22 cellular contexts compared by ENCODE assay signal in genomic region chr1:112264010-112264409, GRCh38.
DNase-seq lines count a peak whose midpoint lies in the region; ATAC-seq, FAIRE-seq and TF ChIP-seq lines count a peak whose summit lies in the region.
"Had no signal": no experiment of that assay in that cellular context is flagged by ENCODE, and none has a peak within 500 bp of the region (broad histone marks: within the 10 kb centered on the region; RNA-seq: fewer than 3 reads in every experiment).

No MANE protein-coding gene starts in this region.

- no peak for TF ChIP-seq POLR2A in K562 (conservative IDR thresholded peaks at IDR 0.05)
- no peak for TF ChIP-seq POLR2A in heart left ventricle (IDR thresholded peaks at IDR 0.05)
- no peak for TF ChIP-seq POLR2A in spleen (IDR thresholded peaks at IDR 0.05)

- no peaks in the 10 kb centered on the region for H4K20me1 ChIP-seq in K562 (replicated peaks; ENCODE audit: control insufficient read depth, insufficient read depth, low read length)

- H3K36me3 ChIP-seq in K562 (ENCODE audit: control insufficient read depth, insufficient read depth, low read length) (no peaks in the 10 kb centered on the region), heart left ventricle (no peaks in the 10 kb centered on the region), mesodermal cell (ENCODE audit: control insufficient read depth, insufficient read depth, low read length) (no peaks in the 10 kb centered on the region), spleen (no peaks in the 10 kb centered on the region)
- no peaks in the 10 kb centered on the region for H3K36me3 ChIP-seq in CD8-positive, alpha-beta T cell (ENCODE audit: insufficient read depth, low read length)
- H3K36me3 ChIP-seq: neutrophil, tibial nerve had no signal

- POLR2A ChIA-PET in K562 (lab: Yijun Ruan, JAX): interaction anchor here (1.0 kb wide), 1 partner anchor 11 kb away, joined by 4 read pairs; no protein-coding TSS in a partner anchor
- POLR2A ChIA-PET in CD8-positive, alpha-beta T cell (lab: Charles Lee): no interaction called here

- H3K27me3 ChIP-seq in K562 (ENCODE audit: control insufficient read depth in 2 of 2, insufficient read depth in 2 of 2, low read length in 2 of 2): no peaks in the 10 kb centered on the region
- H3K27me3 ChIP-seq in heart left ventricle: no peaks in the 10 kb centered on the region
- H3K27me3 ChIP-seq in spleen (replicated peaks in 1 of 7): peaks cover 0 to 3% (median 0%) of the 10 kb centered on the region in 7 donors
- H3K27me3 ChIP-seq in CD8-positive, alpha-beta T cell (ENCODE audit: insufficient read depth, low read length): no peaks in the 10 kb centered on the region
- H3K27me3 ChIP-seq: neutrophil, tibial nerve had no signal

- no peak for TF ChIP-seq RAD21 in K562 (CRISPR knock-in tag; conservative IDR thresholded peaks at IDR 0.05 in 1 of 2, IDR thresholded peaks at IDR 0.05 in 1 of 2)

- no peak overlapping the region for H3K4me3 Mint-ChIP-seq in CD8-positive, alpha-beta T cell
- H3K4me3 Mint-ChIP-seq: activated naive CD4-positive, alpha-beta T cell treated with anti-CD3 and anti-CD28 coated beads, Interleukin-2, amount 50 U/mL, for 24 hours; CD14-positive monocyte; IgD-negative memory B cell; WTC11 had no signal

- H3K79me2 ChIP-seq in K562 (ENCODE audit: control insufficient read depth, insufficient read depth, low read length): no peaks in the 10 kb centered on the region

- ATAC-seq in K562: no peak
- peak; percentile 26 to 57 (median 44) for ATAC-seq in heart left ventricle
- ATAC-seq in CD8-positive, alpha-beta T cell: no peak
- ATAC-seq: GM12878, WTC11 had no signal

- under 1% methylated on average over 7 of the region's 7 CpGs for WGBS in K562 (ENCODE audit: insufficient coverage, low coverage, missing lambda C conversion rate)
- 69 to 82% (median 71%) methylated on average over 7 of the region's 7 CpGs for WGBS in heart left ventricle, 4 donors
- WGBS in mesodermal cell (ENCODE audit: insufficient coverage in 2 of 2), 2 experiments: 94 to 95% methylated on average over 6 to 7 of the region's 7 CpGs
- WGBS in spleen, 5 donors: 77 to 85% (median 80%) methylated on average over 7 of the region's 7 CpGs

- H3K4me1 ChIP-seq in K562 (replicated peaks in 1 of 2; ENCODE audit: control insufficient read depth in 2 of 2, insufficient read depth in 2 of 2, low read length in 2 of 2) (peaks cover 0 to 9% of the 10 kb centered on the region in 2 experiments; a peak in 2 of 5 replicates), heart left ventricle (peaks cover 0 to 56% (median 31%) of the 10 kb centered on the region in 12 donors), mesodermal cell (ENCODE audit: control insufficient read depth, insufficient read depth, low read length, poor library complexity, severe bottlenecking) (peaks cover 3% of the 10 kb centered on the region), spleen (peaks cover 9 to 40% (median 19%) of the 10 kb centered on the region in 6 donors)
- H3K4me1 ChIP-seq in CD8-positive, alpha-beta T cell (ENCODE audit: insufficient read depth, low read length): no peaks in the 10 kb centered on the region

- in situ Hi-C loops in K562 (cut with MboI): no loop called here

- H3K9me1 ChIP-seq in K562 (ENCODE audit: control insufficient read depth, insufficient read depth, low read length): no peaks in the 10 kb centered on the region

- intact Hi-C loops in K562 (cut with micrococcal nuclease) (no loop called here), heart left ventricle (cut with DNase I) (loop anchor here in 1 of 10 donors (10.0 kb wide), 1 partner anchor 119 kb away; no protein-coding TSS in a partner anchor), spleen (cut with DNase I; ENCODE audit: low total_unique reads) (no loop called here)
- intact Hi-C loops in CD8-positive, alpha-beta T cell (cut with DNase I, micrococcal nuclease): no loop called here

- TF ChIP-seq CTCF in K562 (IDR thresholded peaks at IDR 0.05 in 2 of 3, conservative IDR thresholded peaks at IDR 0.05 in 1 of 3; ENCODE audit: insufficient read depth in 2 of 3, low read depth in 1 of 3, low read length in 3 of 3): no peak
- TF ChIP-seq CTCF in heart left ventricle (IDR thresholded peaks at IDR 0.05): no peak
- no peak for TF ChIP-seq CTCF in spleen (IDR thresholded peaks at IDR 0.05 in 8 of 11, conservative IDR thresholded peaks at IDR 0.05 in 3 of 11)
- TF ChIP-seq CTCF in CD8-positive, alpha-beta T cell (IDR thresholded peaks at IDR 0.05): no peak

- DNase-seq in K562 (ENCODE audit: extremely low read depth in 1 of 4, low spot score in 3 of 4) (no peak), heart left ventricle (peak in 3 of 5 donors; percentile 40 to 58 (median 43)), spleen (no peak), RPMI8226 (no peak), NCI-H187 treated with DMSO at 0.1 percent for 48 hours (lab: John Stamatoyannopoulos, UW) (no peak)
- DNase-seq in CD8-positive, alpha-beta T cell: no peak
- no peak for DNase-seq in effector CD8-positive, alpha-beta T cell (lab: John Stamatoyannopoulos, UW)
- DNase-seq: activated CD4-positive, alpha-beta T cell treated with anti-CD3 and anti-CD28 coated beads, Interleukin-2, amount 50 U/mL, for 1 hour; cerebellar nuclear complex; NCI-H1105 treated with DMSO at 0.1 percent for 48 hours; NCI-H2029 treated with DMSO at 0.1 percent for 48 hours; NCI-H748 treated with DMSO at 0.1 percent for 48 hours; stimulated activated CD4-positive, alpha-beta T cell treated with anti-CD3 and anti-CD28 coated beads, Interleukin-15, amount 100 ng/mL, for 24 hours had no signal

- CTCF ChIA-PET in K562 (lab: Yijun Ruan, JAX; ENCODE audit: low intra/inter-chr PET ratio): no interaction called here
- CTCF ChIA-PET in CD8-positive, alpha-beta T cell (lab: Charles Lee): interaction anchor here (0.6 kb wide), 1 partner anchor 58 kb away, joined by 3 read pairs; no protein-coding TSS in a partner anchor

- no peak for TF ChIP-seq EP300 in K562 (IDR thresholded peaks at IDR 0.05; ENCODE audit: low read length)

- FAIRE-seq in K562 (lab: Jason Lieb, UNC): peak; percentile 60
- FAIRE-seq: GM12878 had no signal

- H3K36me3 Mint-ChIP-seq in CD8-positive, alpha-beta T cell: no peaks in the 10 kb centered on the region
- H3K36me3 Mint-ChIP-seq: activated naive CD4-positive, alpha-beta T cell treated with anti-CD3 and anti-CD28 coated beads, Interleukin-2, amount 50 U/mL, for 24 hours; CD14-positive monocyte; IgD-negative memory B cell; WTC11 had no signal

- H3K27ac ChIP-seq in K562 (ENCODE audit: extremely low read depth, low read depth, low read length): no peak overlapping the region
- H3K27ac ChIP-seq in heart left ventricle: peak overlapping the region in 10 of 12 donors; percentile 5 to 80 (median 44)
- peak overlapping the region; percentile 60 for H3K27ac ChIP-seq in mesodermal cell (ENCODE audit: low read depth, low read length, severe bottlenecking)
- H3K27ac ChIP-seq in spleen: peak overlapping the region in 6 of 8 donors; percentile 14 to 60 (median 58)
- no peak overlapping the region for H3K27ac ChIP-seq in CD8-positive, alpha-beta T cell (ENCODE audit: low read depth, low read length)
- H3K27ac ChIP-seq: neutrophil had no signal

- H2AFZ ChIP-seq in K562 (ENCODE audit: low read depth, low read length): no peak overlapping the region

- no peak overlapping the region for H3K9ac ChIP-seq in K562 (ENCODE audit: insufficient read depth in 1 of 2, low read depth in 2 of 2, low read length in 2 of 2)

- no peaks in the 10 kb centered on the region for H3K9me3 Mint-ChIP-seq in CD8-positive, alpha-beta T cell
- H3K9me3 Mint-ChIP-seq: activated naive CD4-positive, alpha-beta T cell treated with anti-CD3 and anti-CD28 coated beads, Interleukin-2, amount 50 U/mL, for 24 hours; IgD-negative memory B cell; WTC11 had no signal

- H3K4me2 ChIP-seq in K562 (ENCODE audit: insufficient read depth, low read length): no peak overlapping the region

- H3K4me1 Mint-ChIP-seq in CD8-positive, alpha-beta T cell (ENCODE audit: low read depth): no peaks in the 10 kb centered on the region
- H3K4me1 Mint-ChIP-seq: activated naive CD4-positive, alpha-beta T cell treated with anti-CD3 and anti-CD28 coated beads, Interleukin-2, amount 50 U/mL, for 24 hours; CD14-positive monocyte had no signal

- BruUV-seq in K562 (replicated peaks; lab: Mats Ljungman, UMichigan): no TSS peak

- H3K27me3 Mint-ChIP-seq in CD8-positive, alpha-beta T cell (ENCODE audit: low read depth): peaks cover 3% of the 10 kb centered on the region

- H3K4me3 ChIP-seq in K562 (no peak overlapping the region), heart left ventricle (no peak overlapping the region), mesodermal cell (ENCODE audit: extremely low read depth, insufficient read depth, low read length, poor library complexity, severe bottlenecking) (no peak overlapping the region), spleen (no peak overlapping the region)
- H3K4me3 ChIP-seq in CD8-positive, alpha-beta T cell (ENCODE audit: low read depth, low read length): no peak overlapping the region
- H3K4me3 ChIP-seq: GM12878, lung, tibial nerve had no signal

- H3K27ac Mint-ChIP-seq in CD8-positive, alpha-beta T cell: no peak overlapping the region
- H3K27ac Mint-ChIP-seq: activated naive CD4-positive, alpha-beta T cell treated with anti-CD3 and anti-CD28 coated beads, Interleukin-2, amount 50 U/mL, for 24 hours; CD14-positive monocyte; IgD-negative memory B cell; WTC11 had no signal

- no peaks in the 10 kb centered on the region for H3K9me3 ChIP-seq in K562 (replicated peaks; ENCODE audit: control insufficient read depth, insufficient read depth, low read depth, low read length)
- H3K9me3 ChIP-seq in heart left ventricle: no peaks in the 10 kb centered on the region
- no peaks in the 10 kb centered on the region for H3K9me3 ChIP-seq in mesodermal cell (ENCODE audit: control insufficient read depth, low read length)
- H3K9me3 ChIP-seq in spleen: no peaks in the 10 kb centered on the region
- no peaks in the 10 kb centered on the region for H3K9me3 ChIP-seq in CD8-positive, alpha-beta T cell (ENCODE audit: low read length)
- H3K9me3 ChIP-seq: neutrophil, tibial nerve had no signal

TF ChIP-seq in K562, 482 proteins besides CTCF, POLR2A, EP300 and RAD21 (continues in another document):
- TF ChIP-seq KLF13 (tag; IDR thresholded peaks at IDR 0.05; ENCODE audit: borderline replicate concordance, low read depth): no peak
- TF ChIP-seq MYNN (IDR thresholded peaks at IDR 0.05): no peak
- TF ChIP-seq MYNN (CRISPR knock-in tag; IDR thresholded peaks at IDR 0.05): no peak
- no peak for TF ChIP-seq LCOR (CRISPR knock-in tag; IDR thresholded peaks at IDR 0.05)
- TF ChIP-seq KLF10 (CRISPR knock-in tag; IDR thresholded peaks at IDR 0.05): no peak
- TF ChIP-seq POU5F1 (IDR thresholded peaks at IDR 0.05; ENCODE audit: borderline replicate concordance, low read depth, low read length, partially characterized antibody): no peak

Comparison
In these comparisons a context has a peak if more than half of its experiments do, and no peak if none do; other contexts are left out.
1. ATAC-seq: peak in heart left ventricle (4 of 4); none in K562 (single experiment) and CD8-positive, alpha-beta T cell (single experiment).
2. DNase-seq: peak in heart left ventricle (3 of 5); none in K562 (0 of 4), spleen (single experiment), CD8-positive, alpha-beta T cell (0 of 7), RPMI8226 (single experiment), NCI-H187 treated with DMSO at 0.1 percent for 48 hours (single experiment) and effector CD8-positive, alpha-beta T cell (single experiment).
3. H3K27ac ChIP-seq: peak in heart left ventricle (10 of 12), mesodermal cell (single experiment) and spleen (6 of 8); none in K562 (single experiment) and CD8-positive, alpha-beta T cell (single experiment).